In the genomic region with DNA sequence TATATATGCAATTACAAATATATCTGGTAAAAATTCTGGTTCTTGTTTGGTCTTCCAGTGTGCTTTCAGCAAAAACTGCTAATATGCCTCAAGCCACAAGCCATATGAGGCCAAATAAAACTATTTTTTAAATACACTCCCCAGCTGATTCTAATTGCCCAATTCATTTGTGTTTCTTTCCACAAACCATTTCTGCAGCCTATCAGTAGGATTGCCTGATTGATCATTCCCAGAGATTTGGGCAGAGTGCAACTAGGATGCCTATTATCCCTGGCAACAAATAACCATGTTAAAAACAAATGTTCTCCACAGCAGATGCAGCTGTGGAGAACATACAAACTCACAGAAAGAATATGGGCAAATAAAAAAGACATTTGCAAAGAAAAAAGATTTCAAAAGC, we compare ENCODE assay signal across 22 cellular contexts.
"Had no signal": no experiment of that assay in that cellular context is flagged by ENCODE, and none has a peak within 500 bp of the region (broad histone marks: within the 10 kb centered on the region; RNA-seq: fewer than 3 reads in every experiment).

No MANE protein-coding gene starts in this region.

- H3K4me3 ChIP-seq: ascending aorta, body of pancreas, MG63 had no signal

- DNase-seq: activated CD4-positive, alpha-beta T cell treated with anti-CD3 and anti-CD28 coated beads for 48 hours; activated CD4-positive, alpha-beta T cell treated with anti-CD3 and anti-CD28 coated beads, Interleukin-2, amount 50 U/mL, for 48 hours; activated CD4-positive, CD25-positive, alpha-beta regulatory T cell treated with anti-CD3 and anti-CD28 coated beads, Interleukin-2, amount 50 U/mL, for 72 hours; activated effector memory CD4-positive, alpha-beta T cell treated with anti-CD3 and anti-CD28 coated beads, Interleukin-2, amount 50 U/mL, for 16 hours; activated naive CD4-positive, alpha-beta T cell treated with Interleukin-2 at 50 U/mL for 16 hours; activated naive CD8-positive, alpha-beta T cell treated with anti-CD3 and anti-CD28 coated beads, Interleukin-2, amount 50 U/mL, for 24 hours; activated T-cell treated with anti-CD3 and anti-CD28 coated beads, Interleukin-2, amount 50 U/mL, for 4 hours; amniotic stem cell; body of pancreas; KBM-7; MG63; NCI-H1105; NCI-H1436 treated with DMSO at 0.1 percent for 48 hours; NCI-H187; NCI-H446; NCI-H524; SHP77 treated with DMSO at 0.1 percent for 48 hours; T-helper 17 cell; T-helper 9 cell had no signal

- ATAC-seq: activated naive CD4-positive, alpha-beta T cell treated with anti-CD3 and anti-CD28 coated beads, Interleukin-2, amount 50 U/mL, for 72 hours; activated naive CD8-positive, alpha-beta T cell treated with anti-CD3 and anti-CD28 coated beads, Interleukin-2, amount 50 U/mL, for 24 hours; activated T-cell treated with anti-CD3 and anti-CD28 coated beads, Interleukin-2, amount 50 U/mL, for 4 hours; body of pancreas; T-helper 17 cell; WTC11 had no signal

- H3K27ac ChIP-seq: ascending aorta, body of pancreas had no signal

- H3K36me3 ChIP-seq: ascending aorta, MG63 had no signal

- H3K27me3 ChIP-seq: ascending aorta, body of pancreas, MG63 had no signal

- H3K9me3 ChIP-seq: ascending aorta, body of pancreas, MG63 had no signal
